ENCODE assay signal across 8 cellular contexts in the genomic region with DNA sequence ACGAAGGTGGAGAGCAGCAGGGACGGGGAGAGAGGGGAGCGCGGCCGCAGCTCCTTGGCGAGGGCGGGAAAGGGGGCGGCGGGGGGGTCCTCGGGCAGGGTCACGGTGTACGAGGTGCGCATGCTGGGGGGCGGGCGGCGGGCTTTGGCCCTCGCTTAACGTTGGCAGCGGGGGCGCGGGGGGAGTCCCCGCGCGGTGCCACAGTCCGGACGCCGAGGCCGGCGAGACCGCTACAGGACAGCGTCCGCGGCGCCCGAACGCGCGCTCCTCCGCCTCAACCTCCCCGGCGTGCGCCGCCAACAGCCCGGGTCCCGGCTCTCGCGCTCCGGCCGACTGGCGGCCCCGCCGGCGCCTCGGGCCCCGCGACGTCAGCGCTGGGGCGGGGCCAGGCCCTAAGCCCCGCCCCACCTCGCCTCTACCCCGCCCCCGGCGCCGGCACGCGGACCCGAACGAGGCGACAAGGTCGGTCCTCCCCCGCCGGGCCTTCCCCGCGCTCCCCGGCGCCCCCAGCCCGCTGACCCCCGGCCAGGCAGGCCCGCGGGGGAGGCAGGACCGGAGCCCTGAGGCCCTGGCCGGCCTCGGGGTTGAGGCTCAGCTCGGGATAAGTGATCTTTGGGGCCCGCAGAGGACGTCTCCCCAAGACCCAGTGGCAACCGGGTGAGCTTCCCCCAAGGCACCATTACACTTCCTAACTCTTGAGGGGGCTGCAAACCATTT. TPM values are rescaled to one million over a fixed set of nuclear protein-coding genes. Genes with fewer than 3 reads are reported as not detected.
DNase-seq lines count a peak whose midpoint lies in the region; ATAC-seq and TF ChIP-seq lines count a peak whose summit lies in the region.

No MANE protein-coding gene starts in this region.

- H3K4me3 Mint-ChIP-seq in activated CD4-positive, alpha-beta T cell treated with anti-CD3 and anti-CD28 coated beads, Interleukin-2, amount 10 ng/mL, durations not matched to agents 7 days and 5 days, result peak overlapping the region; percentile 66

- no peak overlapping the region for H3K27ac Mint-ChIP-seq in activated CD4-positive, alpha-beta T cell treated with anti-CD3 and anti-CD28 coated beads, Interleukin-2, amount 10 ng/mL, durations not matched to agents 7 days and 5 days

- CTCF ChIA-PET in activated CD4-positive, alpha-beta T cell treated with anti-CD3 and anti-CD28 coated beads, Interleukin-2, amount 10 ng/mL, durations not matched to agents 7 days and 5 days (lab: Charles Lee), result interaction anchor here (0.9 to 1.8 kb wide), 7 partner anchors 8 to 111 kb away, joined by 3 to 14 read pairs (median 4); no protein-coding TSS in a partner anchor

- H3K36me3 Mint-ChIP-seq in activated CD4-positive, alpha-beta T cell treated with anti-CD3 and anti-CD28 coated beads, Interleukin-2, amount 10 ng/mL, durations not matched to agents 7 days and 5 days (ENCODE audit: low read depth), result peaks cover 2% of the 10 kb centered on the region

- intact Hi-C loops in dorsolateral prefrontal cortex (cut with DNase I), result no loop called here

- peak overlapping the region; percentile 44 to 99 (median 92) for H3K27ac ChIP-seq in dorsolateral prefrontal cortex

- peak; percentile 19 for DNase-seq in DMS79 (lab: John Stamatoyannopoulos, UW)
- peak; percentile 45 for DNase-seq in activated CD4-positive, alpha-beta T cell treated with anti-CD3 and anti-CD28 coated beads, Interleukin-2, amount 10 ng/mL, durations not matched to agents 7 days and 5 days
- DNase-seq in dorsolateral prefrontal cortex, result peak in 9 of 10 donors; percentile 63 to 88 (median 76)
- peak; percentile 45 to 67 for DNase-seq in lung microvascular endothelial cell (ENCODE audit: low read depth in 2 of 2)
- peak; percentile 49 for DNase-seq in stimulated activated CD8-positive, alpha-beta memory T cell treated with anti-CD3 and anti-CD28 coated beads, Interleukin-12 subunit alpha, Interleukin-12 subunit beta, amount 100 ng/mL, for 4 hours (ENCODE audit: low read depth)

- H3K27me3 Mint-ChIP-seq in activated CD4-positive, alpha-beta T cell treated with anti-CD3 and anti-CD28 coated beads, Interleukin-2, amount 10 ng/mL, durations not matched to agents 7 days and 5 days, result peaks cover 37% of the 10 kb centered on the region

- TF ChIP-seq EP300 in Ishikawa (IDR thresholded peaks at IDR 0.05; ENCODE audit: borderline replicate concordance), result no peak

- ATAC-seq in GM21737 (IDR thresholded peaks at IDR 0.05; ENCODE audit: unreplicated experiment) (no peak), HG03196 (IDR thresholded peaks at IDR 0.05; ENCODE audit: unreplicated experiment) (no peak)

- H3K4me3 ChIP-seq in dorsolateral prefrontal cortex, result peak overlapping the region; percentile 38 to 77 (median 64)

- H3K4me1 Mint-ChIP-seq in activated CD4-positive, alpha-beta T cell treated with anti-CD3 and anti-CD28 coated beads, Interleukin-2, amount 10 ng/mL, durations not matched to agents 7 days and 5 days, result peaks cover 13% of the 10 kb centered on the region

- peak in 8 of 56 donors; percentile 4 to 21 (median 14) for TF ChIP-seq CTCF in dorsolateral prefrontal cortex (IDR thresholded peaks at IDR 0.05 in 54 of 56, conservative IDR thresholded peaks at IDR 0.05 in 2 of 56; ENCODE audit: low read depth in 1 of 56, partially characterized antibody in 56 of 56)

- POLR2A ChIA-PET in activated CD4-positive, alpha-beta T cell treated with anti-CD3 and anti-CD28 coated beads, Interleukin-2, amount 10 ng/mL, durations not matched to agents 7 days and 5 days (lab: Charles Lee), result no interaction called here

- TF ChIP-seq RAD21 in Ishikawa (IDR thresholded peaks at IDR 0.05; ENCODE audit: low read depth), result no peak

- no peaks in the 10 kb centered on the region for H3K9me3 Mint-ChIP-seq in activated CD4-positive, alpha-beta T cell treated with anti-CD3 and anti-CD28 coated beads, Interleukin-2, amount 10 ng/mL, durations not matched to agents 7 days and 5 days

- H3K27me3 ChIP-seq in dorsolateral prefrontal cortex, result no peaks in the 10 kb centered on the region

TF ChIP-seq in Ishikawa, 13 proteins besides CTCF, POLR2A, EP300 and RAD21:
- TF ChIP-seq, protein P1, sequence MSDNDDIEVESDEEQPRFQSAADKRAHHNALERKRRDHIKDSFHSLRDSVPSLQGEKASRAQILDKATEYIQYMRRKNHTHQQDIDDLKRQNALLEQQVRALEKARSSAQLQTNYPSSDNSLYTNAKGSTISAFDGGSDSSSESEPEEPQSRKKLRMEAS (IDR thresholded peaks at IDR 0.05), result peak; percentile 87
- no peak for TF ChIP-seq CREB1 (IDR thresholded peaks at IDR 0.05; ENCODE audit: low read depth)
- TF ChIP-seq, protein P2, sequence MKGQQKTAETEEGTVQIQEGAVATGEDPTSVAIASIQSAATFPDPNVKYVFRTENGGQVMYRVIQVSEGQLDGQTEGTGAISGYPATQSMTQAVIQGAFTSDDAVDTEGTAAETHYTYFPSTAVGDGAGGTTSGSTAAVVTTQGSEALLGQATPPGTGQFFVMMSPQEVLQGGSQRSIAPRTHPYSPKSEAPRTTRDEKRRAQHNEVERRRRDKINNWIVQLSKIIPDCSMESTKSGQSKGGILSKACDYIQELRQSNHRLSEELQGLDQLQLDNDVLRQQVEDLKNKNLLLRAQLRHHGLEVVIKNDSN (IDR thresholded peaks at IDR 0.05), result no peak

RNA-seq across cellular contexts. Expression of a gene that starts 17.5 kb away (rescaled TPM):
- total RNA-seq in activated CD4-positive, alpha-beta T cell treated with anti-CD3 and anti-CD28 coated beads, Interleukin-2, amount 10 ng/mL, durations not matched to agents 7 days and 5 days, result under 1 TPM; 0.17 to 0.22 TPM
- total RNA-seq in dorsolateral prefrontal cortex, result 10 to 100 TPM; 32.5 to 68.6 (median 46.7) TPM
- total RNA-seq in lung microvascular endothelial cell, result 0.20 and 0.22 TPM in 2 replicates

RNA-seq across cellular contexts. Expression of a gene that starts 17.5 kb away (rescaled TPM):
- not detected for total RNA-seq in activated CD4-positive, alpha-beta T cell treated with anti-CD3 and anti-CD28 coated beads, Interleukin-2, amount 10 ng/mL, durations not matched to agents 7 days and 5 days
- total RNA-seq in dorsolateral prefrontal cortex (under 1 TPM in 1 of 120 experiments, not detected in 119; 0.32 TPM), lung microvascular endothelial cell (under 0.01 TPM in 1 of 2 replicates, not detected in the other)

RNA-seq across cellular contexts. Expression of a gene that starts 23.3 kb away (rescaled TPM):
- total RNA-seq in activated CD4-positive, alpha-beta T cell treated with anti-CD3 and anti-CD28 coated beads, Interleukin-2, amount 10 ng/mL, durations not matched to agents 7 days and 5 days, result not detected
- total RNA-seq in dorsolateral prefrontal cortex (10 to 100 TPM in 74 of 120 experiments, 1 to 10 TPM in 46; 5.1 to 23.2 (median 10.8) TPM), lung microvascular endothelial cell (65.6 and 93.1 TPM in 2 replicates)

RNA-seq across cellular contexts. Expression of a gene that starts 29.7 kb away (rescaled TPM):
- 10 to 100 TPM; 38.3 to 38.8 TPM for total RNA-seq in activated CD4-positive, alpha-beta T cell treated with anti-CD3 and anti-CD28 coated beads, Interleukin-2, amount 10 ng/mL, durations not matched to agents 7 days and 5 days
- 10 to 100 TPM; 15.9 to 31.2 (median 24.4) TPM for total RNA-seq in dorsolateral prefrontal cortex
- total RNA-seq in lung microvascular endothelial cell, result 2.6 and 2.8 TPM in 2 replicates

RNA-seq across cellular contexts. Expression of a gene that starts 47.1 kb away (rescaled TPM):
- 1 to 10 TPM; 1.0 to 1.4 TPM for total RNA-seq in activated CD4-positive, alpha-beta T cell treated with anti-CD3 and anti-CD28 coated beads, Interleukin-2, amount 10 ng/mL, durations not matched to agents 7 days and 5 days
- total RNA-seq in dorsolateral prefrontal cortex (100 to 1,000 TPM in 2 of 120 experiments, 10 to 100 TPM in 118; 17.4 to 120 (median 43.4) TPM), lung microvascular endothelial cell (48.4 and 268 TPM in 2 replicates)

Comparison
In these comparisons a context has a peak if more than half of its experiments do, and no peak if none do; other contexts are left out.
1. DNase-seq: peak in every context shown above with its lines; median percentile 76 in dorsolateral prefrontal cortex; 56 in lung microvascular endothelial cell; 49 in stimulated activated CD8-positive, alpha-beta memory T cell treated with anti-CD3 and anti-CD28 coated beads, Interleukin-12 subunit alpha, Interleukin-12 subunit beta, amount 100 ng/mL, for 4 hours; 45 in activated CD4-positive, alpha-beta T cell treated with anti-CD3 and anti-CD28 coated beads, Interleukin-2, amount 10 ng/mL, durations not matched to agents 7 days and 5 days; 19 in DMS79.
2. RNA of a gene that starts 17.5 kb away (total RNA-seq): 32.5 to 68.6 TPM in dorsolateral prefrontal cortex; 0.17 to 0.22 TPM in activated CD4-positive, alpha-beta T cell treated with anti-CD3 and anti-CD28 coated beads, Interleukin-2, amount 10 ng/mL, durations not matched to agents 7 days and 5 days and 0.20 to 0.22 TPM in lung microvascular endothelial cell; every median in the first group is over 10 times any median in the second.
3. RNA of a gene that starts 23.3 kb away (total RNA-seq): 65.6 to 93.1 TPM in lung microvascular endothelial cell and 5.1 to 23.2 TPM in dorsolateral prefrontal cortex; not detected in activated CD4-positive, alpha-beta T cell treated with anti-CD3 and anti-CD28 coated beads, Interleukin-2, amount 10 ng/mL, durations not matched to agents 7 days and 5 days; every median in the first group is over 4 times any median in the second.